35 cellular contexts compared by ENCODE assay signal in genomic region chr9:132976571-132976970, GRCh38. TPM values are rescaled to one million over a fixed set of nuclear protein-coding genes. Genes with fewer than 3 reads are reported as not detected.
DNase-seq lines count a peak whose midpoint lies in the region; ATAC-seq, FAIRE-seq and TF ChIP-seq lines count a peak whose summit lies in the region.
"Had no signal": no experiment of that assay in that cellular context is flagged by ENCODE, and none has a peak within 500 bp of the region (broad histone marks: within the 10 kb centered on the region; RNA-seq: fewer than 3 reads in every experiment).

No MANE protein-coding gene starts in this region.

- no peak overlapping the region for H2BK15ac ChIP-seq in mesenchymal stem cell (ENCODE audit: low read depth, poor library complexity, severe bottlenecking)

- 79% methylated on average over 3 of the region's 3 CpGs for WGBS in K562 (ENCODE audit: insufficient coverage, low coverage, missing lambda C conversion rate)
- WGBS in mesenchymal stem cell = 90% methylated on average over 1 of the region's 3 CpGs

- H3K9me1 ChIP-seq in K562 (ENCODE audit: control insufficient read depth, insufficient read depth, low read length) = no peaks in the 10 kb centered on the region

- BruUV-seq in K562 (replicated peaks; lab: Mats Ljungman, UMichigan) = no TSS peak

- CTCF ChIA-PET in HEK293 (lab: Yijun Ruan, JAX) = interaction anchor here (0.9 to 5.1 kb wide), 12 partner anchors 11 to 103 kb away, joined by 3 to 30 read pairs (median 6); partner anchors contain the start of gene GTF3C5
- CTCF ChIA-PET in K562 (lab: Yijun Ruan, JAX; ENCODE audit: low intra/inter-chr PET ratio) = interaction anchor here (2.2 kb wide), 1 partner anchor 46 kb away, joined by 13 read pairs; no protein-coding TSS in a partner anchor

- DNase-seq in K562 (ENCODE audit: extremely low read depth in 1 of 4, low spot score in 3 of 4) (no peak), mesenchymal stem cell (no peak), activated gamma-delta T cell (lab: John Stamatoyannopoulos, UW) (no peak)
- DNase-seq: 8988T; ACHN; AML-193; BE2C; C1 segment of cervical spinal cord; Caco-2; Calu3; CD4-positive, alpha-beta memory T cell; CD4-positive, alpha-beta T cell; CD4-positive, CD25-positive, alpha-beta regulatory T cell; CD8-positive, alpha-beta memory T cell; CD8-positive, alpha-beta T cell; COR-L47; DMS 273 treated with DMSO at 0.1 percent for 48 hours; DMS153; DMS53; DMS79; DMS79 treated with DMSO at 0.1 percent for 48 hours; DND-41; EL had no signal

- H3K9ac ChIP-seq in K562 (ENCODE audit: insufficient read depth in 1 of 2, low read depth in 2 of 2, low read length in 2 of 2) = no peak overlapping the region
- no peak overlapping the region for H3K9ac ChIP-seq in mesenchymal stem cell (ENCODE audit: low read length)
- H3K9ac ChIP-seq: BLaER1 had no signal

- H3K36me3 ChIP-seq in HEK293 (ENCODE audit: control insufficient read depth in 2 of 2, insufficient read depth in 1 of 2, low read length in 2 of 2) (no peaks in the 10 kb centered on the region), K562 (ENCODE audit: control insufficient read depth, insufficient read depth, low read length) (0 out of 3 replicates have a peak, but pooled peaks cover 2% of the 10 kb centered on the region), mesenchymal stem cell (ENCODE audit: control insufficient read depth in 1 of 2, insufficient read depth in 2 of 2, low read depth in 1 of 2, low read length in 2 of 2) (no peaks in the 10 kb centered on the region)
- H3K36me3 ChIP-seq: BE2C; BLaER1; BLaER1 treated with 17β-estradiol and CSF1 and Interleukin-3, amounts not matched to agents 10 nM and 100 nM had no signal

- H2AFZ ChIP-seq in K562 (ENCODE audit: low read depth, low read length) (no peak overlapping the region), mesenchymal stem cell (ENCODE audit: low read depth, low read length) (no peak overlapping the region)

- H2AK5ac ChIP-seq in mesenchymal stem cell (ENCODE audit: low read length, severe bottlenecking) = no peak overlapping the region

- no peak for ATAC-seq in K562
- ATAC-seq: CD8-positive, alpha-beta T cell had no signal

- intact Hi-C loops in K562 (cut with micrococcal nuclease) = loop anchor here (5.0 to 10.0 kb wide), 4 partner anchors 72 to 472 kb away; no protein-coding TSS in a partner anchor

- no peak overlapping the region for H2BK5ac ChIP-seq in mesenchymal stem cell (ENCODE audit: low read depth, low read length, poor library complexity, severe bottlenecking)

- H3K4me3 ChIP-seq in HEK293 (ENCODE audit: low read depth, low read length) (no peak overlapping the region), K562 (no peak overlapping the region), mesenchymal stem cell (ENCODE audit: insufficient read depth in 1 of 2, low read depth in 1 of 2, low read length in 2 of 2) (no peak overlapping the region)
- H3K4me3 ChIP-seq: A549; BLaER1; BLaER1 treated with 17β-estradiol and CSF1 and Interleukin-3, amounts not matched to agents 10 nM and 100 nM had no signal

- POLR2A ChIA-PET in HEK293 (lab: Yijun Ruan, JAX) (no interaction called here), K562 (lab: Yijun Ruan, JAX) (no interaction called here)

- H2BK120ac ChIP-seq in mesenchymal stem cell (ENCODE audit: low read depth, low read length) = no peak overlapping the region

- FAIRE-seq in K562 (lab: Jason Lieb, UNC) = no peak
- FAIRE-seq: A204.1, A549, D721Med had no signal

- no peak overlapping the region for H3K18ac ChIP-seq in mesenchymal stem cell (ENCODE audit: low read depth in 1 of 2, low read length in 2 of 2)

- H4K20me1 ChIP-seq in K562 (replicated peaks; ENCODE audit: control insufficient read depth, insufficient read depth, low read length) = no peaks in the 10 kb centered on the region

- H3K27me3 ChIP-seq in K562 (ENCODE audit: control insufficient read depth in 2 of 2, insufficient read depth in 2 of 2, low read length in 2 of 2) (no peaks in the 10 kb centered on the region), mesenchymal stem cell (ENCODE audit: control insufficient read depth in 1 of 2, insufficient read depth in 1 of 2, low read length in 2 of 2) (peaks cover 67 to 77% of the 10 kb centered on the region in 2 experiments)

- no peak overlapping the region for H3K27ac ChIP-seq in HEK293 (ENCODE audit: extremely low read depth, low read depth, low read length)
- H3K27ac ChIP-seq in K562 (ENCODE audit: extremely low read depth, low read depth, low read length) = no peak overlapping the region
- no peak overlapping the region for H3K27ac ChIP-seq in mesenchymal stem cell (ENCODE audit: low read length, poor library complexity, severe bottlenecking)
- H3K27ac ChIP-seq: 22Rv1; A549; BLaER1; BLaER1 treated with 17β-estradiol and CSF1 and Interleukin-3, amounts not matched to agents 10 nM and 100 nM; C4-2B had no signal

- in situ Hi-C loops in K562 (cut with MboI) = no loop called here

- H3K4me2 ChIP-seq in K562 (ENCODE audit: insufficient read depth, low read length) (no peak overlapping the region), mesenchymal stem cell (ENCODE audit: low read length, poor library complexity, severe bottlenecking) (no peak overlapping the region)
- H3K4me2 ChIP-seq: A549 had no signal

- TF ChIP-seq RAD21 in K562 (CRISPR knock-in tag; conservative IDR thresholded peaks at IDR 0.05 in 1 of 2, IDR thresholded peaks at IDR 0.05 in 1 of 2) = no peak

- H3K9me3 ChIP-seq in HEK293 (ENCODE audit: control insufficient read depth, insufficient read depth, low read depth, low read length) (no peaks in the 10 kb centered on the region), K562 (replicated peaks; ENCODE audit: control insufficient read depth, insufficient read depth, low read depth, low read length) (no peaks in the 10 kb centered on the region), mesenchymal stem cell (ENCODE audit: control insufficient read depth, low read length) (no peaks in the 10 kb centered on the region)
- H3K9me3 ChIP-seq: A549; BE2C; BLaER1; BLaER1 treated with 17β-estradiol and CSF1 and Interleukin-3, amounts not matched to agents 10 nM and 100 nM; Caco-2 had no signal

- TF ChIP-seq POLR2A in K562 (conservative IDR thresholded peaks at IDR 0.05) = no peak

- H3K4ac ChIP-seq in mesenchymal stem cell (ENCODE audit: low read depth in 1 of 2, low read length in 2 of 2) = no peak overlapping the region

- H3K4me1 ChIP-seq in HEK293 (ENCODE audit: control insufficient read depth, insufficient read depth, low read length) = no peaks in the 10 kb centered on the region
- H3K4me1 ChIP-seq in K562 (replicated peaks in 1 of 2; ENCODE audit: control insufficient read depth in 2 of 2, insufficient read depth in 2 of 2, low read length in 2 of 2) = peaks cover 14 to 36% of the 10 kb centered on the region in 2 experiments
- peaks cover 9% of the 10 kb centered on the region for H3K4me1 ChIP-seq in mesenchymal stem cell (ENCODE audit: control insufficient read depth, insufficient read depth, low read depth, low read length)
- H3K4me1 ChIP-seq: BE2C had no signal

- H3K23ac ChIP-seq in mesenchymal stem cell (ENCODE audit: low read length in 2 of 2) = no peak overlapping the region

- TF ChIP-seq CTCF in HEK293 (tag by site-specific recombination; IDR thresholded peaks at IDR 0.05) = no peak
- no peak for TF ChIP-seq CTCF in K562 (IDR thresholded peaks at IDR 0.05 in 2 of 3, conservative IDR thresholded peaks at IDR 0.05 in 1 of 3; ENCODE audit: insufficient read depth in 2 of 3, low read depth in 1 of 3, low read length in 3 of 3)

- H3K79me2 ChIP-seq in K562 (ENCODE audit: control insufficient read depth, insufficient read depth, low read length) = peaks cover 33% of the 10 kb centered on the region

- no peak overlapping the region for H4K8ac ChIP-seq in mesenchymal stem cell (ENCODE audit: low read length)

- no peaks in the 10 kb centered on the region for H3K79me1 ChIP-seq in mesenchymal stem cell (replicated peaks; ENCODE audit: low read length, poor library complexity, severe bottlenecking)

- no peak for TF ChIP-seq EP300 in K562 (IDR thresholded peaks at IDR 0.05; ENCODE audit: low read length)

- no peak overlapping the region for H2BK12ac ChIP-seq in mesenchymal stem cell (ENCODE audit: low read length in 2 of 2)

- no peak overlapping the region for H3K14ac ChIP-seq in mesenchymal stem cell (ENCODE audit: low read length in 2 of 2)

- H4K91ac ChIP-seq in mesenchymal stem cell (ENCODE audit: low read length) = no peak overlapping the region

RNA-seq across cellular contexts. Expression of gene GFI1B, which starts 1.9 kb away (rescaled TPM):
- total RNA-seq in K562 (2011; cell fraction: chromatin; rRNA removed; ENCODE audit: low replicate concordance) = 11.1 and 39.0 TPM in 2 replicates
- 28.2 and 30.4 TPM in 2 replicates for total RNA-seq in K562 (2011; cell fraction: nucleolus; rRNA removed)
- 20.0 and 26.4 TPM in 2 replicates for total RNA-seq in K562 (2011; cell fraction: nucleoplasm; rRNA removed)
- 40.3 and 62.9 TPM in 2 replicates for total RNA-seq in K562 (2014; rRNA removed)
- total RNA-seq in K562 (2014; rRNA removed; fragmentation: Illumina TruSeq; extraction: Trizol) = 17.5 and 20.1 TPM in 2 replicates
- 34.5 and 34.6 TPM in 2 replicates for total RNA-seq in K562 (2015; rRNA removed; fragmentation: Illumina TruSeq; extraction: Trizol)
- total RNA-seq in K562 (2021) = 73.4 and 75.7 TPM in 2 replicates
- polyA plus RNA-seq in K562 (2011; rRNA removed) = 34.4 and 57.7 TPM in 2 replicates
- polyA plus RNA-seq in K562 (2011; cell fraction: cytosol; rRNA removed) = 53.6 and 133 TPM in 2 replicates
- polyA plus RNA-seq in K562 (2011; cell fraction: nucleus; rRNA removed) = 64.3 and 118 TPM in 2 replicates
- 64.2 and 77.5 TPM in 2 replicates for polyA plus RNA-seq in K562 (2012)
- polyA plus RNA-seq in K562 (2014; fragmentation: Illumina TruSeq; extraction: Trizol) = 51.8 and 73.3 TPM in 2 replicates
- 10 to 100 TPM in 1 of 2 experiments, 1 to 10 TPM in 1; 8.0 to 19.1 TPM for polyA plus RNA-seq in K562 (2014; fragmentation: Nextera tagmentation; extraction: Ambion mirVana)
- 47.2 and 50.1 TPM in 2 replicates for polyA plus RNA-seq in K562 (2014; rRNA removed)
- 16.7 and 22.0 TPM in 2 replicates for polyA minus RNA-seq in K562 (2011; rRNA and poly(A)+ RNA removed)
- 47.9 and 57.4 TPM in 2 replicates for polyA minus RNA-seq in K562 (2011; cell fraction: cytosol; rRNA and poly(A)+ RNA removed)
- 20.3 and 22.1 TPM in 2 replicates for polyA minus RNA-seq in K562 (2011; cell fraction: nucleus; rRNA and poly(A)+ RNA removed)
- polyA plus RNA-seq in mesenchymal stem cell (2013, experiment 1 of 2) = not detected
- 0.10 TPM for polyA plus RNA-seq in mesenchymal stem cell (2013, experiment 2 of 2)
- total RNA-seq: A673; B cell; Calu3; CD4-positive, alpha-beta memory T cell; CD8-positive, alpha-beta memory T cell; CD8-positive, alpha-beta T cell; Daoy had no signal
- polyA plus RNA-seq: BJ; CD4-positive, alpha-beta memory T cell; CD8-positive, alpha-beta memory T cell had no signal

RNA-seq across cellular contexts. Expression of gene TSC1, which starts 32.2 kb away (rescaled TPM):
- 176 and 239 TPM in 2 replicates for total RNA-seq in K562 (2011; cell fraction: chromatin; rRNA removed; ENCODE audit: low replicate concordance)
- total RNA-seq in K562 (2011; cell fraction: nucleolus; rRNA removed) = 81.0 and 95.1 TPM in 2 replicates
- 122 and 132 TPM in 2 replicates for total RNA-seq in K562 (2011; cell fraction: nucleoplasm; rRNA removed)
- total RNA-seq in K562 (2014; rRNA removed) (6.9 and 12.8 TPM in 2 replicates), K562 (2014; rRNA removed; fragmentation: Illumina TruSeq; extraction: Trizol) (17.6 and 18.6 TPM in 2 replicates), K562 (2015; rRNA removed; fragmentation: Illumina TruSeq; extraction: Trizol) (19.8 and 20.5 TPM in 2 replicates), K562 (2021) (21.1 and 22.8 TPM in 2 replicates)
- polyA plus RNA-seq in K562 (2011; rRNA removed) (37.6 and 40.1 TPM in 2 replicates), K562 (2014; fragmentation: Illumina TruSeq; extraction: Trizol) (16.9 and 19.4 TPM in 2 replicates), K562 (2014; fragmentation: Nextera tagmentation; extraction: Ambion mirVana) (10 to 100 TPM in 1 of 2 experiments, 1 to 10 TPM in 1; 8.0 to 10.6 TPM), K562 (2014; rRNA removed) (9.7 and 11.5 TPM in 2 replicates)
- 21.4 and 26.3 TPM in 2 replicates for polyA plus RNA-seq in K562 (2011; cell fraction: cytosol; rRNA removed)
- 149 and 159 TPM in 2 replicates for polyA plus RNA-seq in K562 (2011; cell fraction: nucleus; rRNA removed)
- 15.2 and 16.8 TPM in 2 replicates for polyA plus RNA-seq in K562 (2012)
- 75.4 and 94.9 TPM in 2 replicates for polyA minus RNA-seq in K562 (2011; rRNA and poly(A)+ RNA removed)
- 14.1 and 20.7 TPM in 2 replicates for polyA minus RNA-seq in K562 (2011; cell fraction: cytosol; rRNA and poly(A)+ RNA removed)
- 59.4 and 126 TPM in 2 replicates for polyA minus RNA-seq in K562 (2011; cell fraction: nucleus; rRNA and poly(A)+ RNA removed)
- polyA plus RNA-seq in mesenchymal stem cell (2013, experiment 1 of 2) = 25.9 TPM
- polyA plus RNA-seq in mesenchymal stem cell (2013, experiment 2 of 2) = 23.9 TPM

RNA-seq across cellular contexts. Expression of gene GTF3C5, which starts 54.2 kb away (rescaled TPM):
- total RNA-seq in K562 (2011; cell fraction: chromatin; rRNA removed; ENCODE audit: low replicate concordance) = 66.1 and 166 TPM in 2 replicates
- total RNA-seq in K562 (2011; cell fraction: nucleolus; rRNA removed) = 99.4 and 113 TPM in 2 replicates
- total RNA-seq in K562 (2011; cell fraction: nucleoplasm; rRNA removed) = 67.0 and 84.1 TPM in 2 replicates
- 118 and 134 TPM in 2 replicates for total RNA-seq in K562 (2014; rRNA removed)
- 43.2 and 58.5 TPM in 2 replicates for total RNA-seq in K562 (2014; rRNA removed; fragmentation: Illumina TruSeq; extraction: Trizol)
- 80.7 and 83.7 TPM in 2 replicates for total RNA-seq in K562 (2015; rRNA removed; fragmentation: Illumina TruSeq; extraction: Trizol)
- total RNA-seq in K562 (2021) = 106 and 110 TPM in 2 replicates
- polyA plus RNA-seq in K562 (2011; rRNA removed) = 80.2 TPM in 2 replicates
- 88.7 and 143 TPM in 2 replicates for polyA plus RNA-seq in K562 (2011; cell fraction: cytosol; rRNA removed)
- 254 and 348 TPM in 2 replicates for polyA plus RNA-seq in K562 (2011; cell fraction: nucleus; rRNA removed)
- polyA plus RNA-seq in K562 (2012) = 75.0 and 82.6 TPM in 2 replicates
- polyA plus RNA-seq in K562 (2014; fragmentation: Illumina TruSeq; extraction: Trizol) = 105 and 107 TPM in 2 replicates
- 1 to 10 TPM; 3.8 to 8.4 TPM for polyA plus RNA-seq in K562 (2014; fragmentation: Nextera tagmentation; extraction: Ambion mirVana)
- polyA plus RNA-seq in K562 (2014; rRNA removed) = 95.1 and 107 TPM in 2 replicates
- polyA minus RNA-seq in K562 (2011; rRNA and poly(A)+ RNA removed) = 52.2 and 85.8 TPM in 2 replicates
- 57.6 and 64.2 TPM in 2 replicates for polyA minus RNA-seq in K562 (2011; cell fraction: cytosol; rRNA and poly(A)+ RNA removed)
- polyA minus RNA-seq in K562 (2011; cell fraction: nucleus; rRNA and poly(A)+ RNA removed) = 59.4 and 67.3 TPM in 2 replicates
- 31.5 TPM for polyA plus RNA-seq in mesenchymal stem cell (2013, experiment 1 of 2)
- 30.0 TPM for polyA plus RNA-seq in mesenchymal stem cell (2013, experiment 2 of 2)

Comparison
In these comparisons a context has a peak if more than half of its experiments do, and no peak if none do; other contexts are left out.
1. Of the 44 proteins assayed by ChIP-seq in both K562 and HEK293: peak only in K562: none; only in HEK293: none; in both: ZNF121; in neither: 43.